Comparison of ENCODE assay signal across 1 cellular context in the genomic region with DNA sequence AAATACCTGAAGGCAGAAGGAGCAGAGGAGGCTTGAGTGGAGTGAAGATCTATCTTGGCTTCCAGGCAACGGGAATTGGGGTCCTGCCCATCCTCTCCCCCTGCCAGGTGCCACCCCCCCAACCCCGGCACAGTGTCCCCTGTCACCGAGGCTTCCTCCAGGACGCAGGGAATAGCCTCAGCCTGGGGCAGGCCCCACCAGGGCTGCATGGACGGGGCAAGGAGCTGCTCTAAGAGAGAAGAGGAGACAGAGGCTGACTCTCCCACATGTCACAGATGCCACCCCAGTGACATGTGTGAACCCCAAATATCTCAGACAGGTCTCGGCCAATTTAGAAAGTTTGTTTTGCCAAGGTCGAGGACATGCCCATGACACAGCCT.
TF ChIP-seq lines count a peak whose summit lies in the region.

No MANE protein-coding gene starts in this region.

TF ChIP-seq in HepG2, 621 proteins besides CTCF, POLR2A, EP300 and RAD21:
- TF ChIP-seq ZC3H4 (CRISPR knock-in tag; IDR thresholded peaks at IDR 0.05; ENCODE audit: borderline replicate concordance) = no peak
- no peak for TF ChIP-seq SIN3B (IDR thresholded peaks at IDR 0.05; ENCODE audit: low read length)
- no peak for TF ChIP-seq ONECUT2 (CRISPR knock-in tag; IDR thresholded peaks at IDR 0.05)
- TF ChIP-seq TGIF2 (CRISPR knock-in tag; IDR thresholded peaks at IDR 0.05) = no peak
- no peak for TF ChIP-seq ZKSCAN1 (IDR thresholded peaks at IDR 0.05; ENCODE audit: low read length)
- TF ChIP-seq ZNF816 (CRISPR knock-in tag; IDR thresholded peaks at IDR 0.05; ENCODE audit: borderline replicate concordance) = no peak
- TF ChIP-seq, protein P1, sequence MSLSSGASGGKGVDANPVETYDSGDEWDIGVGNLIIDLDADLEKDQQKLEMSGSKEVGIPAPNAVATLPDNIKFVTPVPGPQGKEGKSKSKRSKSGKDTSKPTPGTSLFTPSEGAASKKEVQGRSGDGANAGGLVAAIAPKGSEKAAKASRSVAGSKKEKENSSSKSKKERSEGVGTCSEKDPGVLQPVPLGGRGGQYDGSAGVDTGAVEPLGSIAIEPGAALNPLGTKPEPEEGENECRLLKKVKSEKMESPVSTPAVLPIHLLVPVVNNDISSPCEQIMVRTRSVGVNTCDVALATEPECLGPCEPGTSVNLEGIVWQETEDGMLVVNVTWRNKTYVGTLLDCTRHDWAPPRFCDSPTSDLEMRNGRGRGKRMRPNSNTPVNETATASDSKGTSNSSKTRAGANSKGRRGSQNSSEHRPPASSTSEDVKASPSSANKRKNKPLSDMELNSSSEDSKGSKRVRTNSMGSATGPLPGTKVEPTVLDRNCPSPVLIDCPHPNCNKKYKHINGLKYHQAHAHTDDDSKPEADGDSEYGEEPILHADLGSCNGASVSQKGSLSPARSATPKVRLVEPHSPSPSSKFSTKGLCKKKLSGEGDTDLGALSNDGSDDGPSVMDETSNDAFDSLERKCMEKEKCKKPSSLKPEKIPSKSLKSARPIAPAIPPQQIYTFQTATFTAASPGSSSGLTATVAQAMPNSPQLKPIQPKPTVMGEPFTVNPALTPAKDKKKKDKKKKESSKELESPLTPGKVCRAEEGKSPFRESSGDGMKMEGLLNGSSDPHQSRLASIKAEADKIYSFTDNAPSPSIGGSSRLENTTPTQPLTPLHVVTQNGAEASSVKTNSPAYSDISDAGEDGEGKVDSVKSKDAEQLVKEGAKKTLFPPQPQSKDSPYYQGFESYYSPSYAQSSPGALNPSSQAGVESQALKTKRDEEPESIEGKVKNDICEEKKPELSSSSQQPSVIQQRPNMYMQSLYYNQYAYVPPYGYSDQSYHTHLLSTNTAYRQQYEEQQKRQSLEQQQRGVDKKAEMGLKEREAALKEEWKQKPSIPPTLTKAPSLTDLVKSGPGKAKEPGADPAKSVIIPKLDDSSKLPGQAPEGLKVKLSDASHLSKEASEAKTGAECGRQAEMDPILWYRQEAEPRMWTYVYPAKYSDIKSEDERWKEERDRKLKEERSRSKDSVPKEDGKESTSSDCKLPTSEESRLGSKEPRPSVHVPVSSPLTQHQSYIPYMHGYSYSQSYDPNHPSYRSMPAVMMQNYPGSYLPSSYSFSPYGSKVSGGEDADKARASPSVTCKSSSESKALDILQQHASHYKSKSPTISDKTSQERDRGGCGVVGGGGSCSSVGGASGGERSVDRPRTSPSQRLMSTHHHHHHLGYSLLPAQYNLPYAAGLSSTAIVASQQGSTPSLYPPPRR (CRISPR knock-in tag; IDR thresholded peaks at IDR 0.05; ENCODE audit: borderline replicate concordance) = no peak
- TF ChIP-seq, protein P2, sequence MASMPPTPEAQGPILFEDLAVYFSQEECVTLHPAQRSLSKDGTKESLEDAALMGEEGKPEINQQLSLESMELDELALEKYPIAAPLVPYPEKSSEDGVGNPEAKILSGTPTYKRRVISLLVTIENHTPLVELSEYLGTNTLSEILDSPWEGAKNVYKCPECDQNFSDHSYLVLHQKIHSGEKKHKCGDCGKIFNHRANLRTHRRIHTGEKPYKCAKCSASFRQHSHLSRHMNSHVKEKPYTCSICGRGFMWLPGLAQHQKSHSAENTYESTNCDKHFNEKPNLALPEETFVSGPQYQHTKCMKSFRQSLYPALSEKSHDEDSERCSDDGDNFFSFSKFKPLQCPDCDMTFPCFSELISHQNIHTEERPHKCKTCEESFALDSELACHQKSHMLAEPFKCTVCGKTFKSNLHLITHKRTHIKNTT (CRISPR knock-in tag; IDR thresholded peaks at IDR 0.05) = no peak
- no peak for TF ChIP-seq ZBTB1 (CRISPR knock-in tag; IDR thresholded peaks at IDR 0.05; ENCODE audit: borderline replicate concordance)
- TF ChIP-seq NR2F1 (CRISPR knock-in tag; IDR thresholded peaks at IDR 0.05) = no peak
- TF ChIP-seq DMAP1 (CRISPR knock-in tag; IDR thresholded peaks at IDR 0.05) = no peak
- no peak for TF ChIP-seq ZNF350 (CRISPR knock-in tag; IDR thresholded peaks at IDR 0.05; ENCODE audit: borderline replicate concordance, low read depth)
- TF ChIP-seq NCOR1 (IDR thresholded peaks at IDR 0.05; ENCODE audit: borderline replicate concordance, low read length) = no peak
- no peak for TF ChIP-seq ZNF264 (CRISPR knock-in tag; IDR thresholded peaks at IDR 0.05)
- no peak for TF ChIP-seq ATM (IDR thresholded peaks at IDR 0.05; ENCODE audit: borderline replicate concordance)
- TF ChIP-seq, protein P3, sequence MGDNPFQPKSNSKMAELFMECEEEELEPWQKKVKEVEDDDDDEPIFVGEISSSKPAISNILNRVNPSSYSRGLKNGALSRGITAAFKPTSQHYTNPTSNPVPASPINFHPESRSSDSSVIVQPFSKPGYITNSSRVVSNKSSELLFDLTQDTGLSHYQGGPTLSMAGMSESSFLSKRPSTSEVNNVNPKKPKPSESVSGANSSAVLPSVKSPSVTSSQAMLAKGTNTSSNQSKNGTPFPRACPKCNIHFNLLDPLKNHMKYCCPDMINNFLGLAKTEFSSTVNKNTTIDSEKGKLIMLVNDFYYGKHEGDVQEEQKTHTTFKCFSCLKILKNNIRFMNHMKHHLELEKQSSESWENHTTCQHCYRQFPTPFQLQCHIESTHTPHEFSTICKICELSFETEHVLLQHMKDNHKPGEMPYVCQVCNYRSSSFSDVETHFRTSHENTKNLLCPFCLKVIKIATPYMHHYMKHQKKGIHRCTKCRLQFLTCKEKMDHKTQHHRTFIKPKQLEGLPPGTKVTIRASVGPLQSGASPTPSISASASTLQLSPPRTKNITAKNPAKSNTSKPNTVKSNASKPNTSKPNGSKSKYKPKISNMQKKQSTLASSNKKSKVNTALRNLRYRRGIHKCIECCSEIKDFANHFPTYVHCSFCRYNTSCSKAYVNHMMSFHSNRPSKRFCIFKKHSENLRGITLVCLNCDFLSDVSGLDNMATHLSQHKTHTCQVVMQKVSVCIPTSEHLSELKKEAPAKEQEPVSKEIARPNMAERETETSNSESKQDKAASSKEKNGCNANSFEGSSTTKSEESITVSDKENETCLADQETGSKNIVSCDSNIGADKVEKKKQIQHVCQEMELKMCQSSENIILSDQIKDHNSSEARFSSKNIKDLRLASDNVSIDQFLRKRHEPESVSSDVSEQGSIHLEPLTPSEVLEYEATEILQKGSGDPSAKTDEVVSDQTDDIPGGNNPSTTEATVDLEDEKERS (CRISPR knock-in tag; IDR thresholded peaks at IDR 0.05) = no peak
- TF ChIP-seq MEIS2 (CRISPR knock-in tag; IDR thresholded peaks at IDR 0.05) = no peak
- no peak for TF ChIP-seq ZFP41 (CRISPR knock-in tag; IDR thresholded peaks at IDR 0.05; ENCODE audit: borderline replicate concordance)
- TF ChIP-seq ZNF335 (CRISPR knock-in tag; IDR thresholded peaks at IDR 0.05) = no peak
